ENCODE assay signal across 26 cellular contexts in genomic region chr5:110846621-110847020, GRCh38.
"Had no signal": no experiment of that assay in that cellular context is flagged by ENCODE, and none has a peak within 500 bp of the region (broad histone marks: within the 10 kb centered on the region; RNA-seq: fewer than 3 reads in every experiment).

No MANE protein-coding gene starts in this region.

- H3K9me3 ChIP-seq: adrenal gland, body of pancreas, colonic mucosa, esophagus squamous epithelium had no signal

- H3K27me3 ChIP-seq: adrenal gland, body of pancreas, colonic mucosa, dorsolateral prefrontal cortex, esophagus squamous epithelium had no signal

- H3K4me1 ChIP-seq: adrenal gland, body of pancreas, colonic mucosa, esophagus squamous epithelium had no signal

- ATAC-seq: activated CD4-positive, alpha-beta T cell treated with anti-CD3 and anti-CD28 coated beads for 36 hours; activated T-cell treated with anti-CD3 and anti-CD28 coated beads, Interleukin-2, amount 50 U/mL, for 4 hours; activated T-helper 17 cell treated with anti-CD3 and anti-CD28 coated beads, Interleukin-2, amount 50 U/mL, for 72 hours; body of pancreas had no signal

- H3K36me3 ChIP-seq: adrenal gland, colonic mucosa, esophagus squamous epithelium had no signal

- H3K4me3 ChIP-seq: adrenal gland, body of pancreas, colonic mucosa, dorsolateral prefrontal cortex, esophagus squamous epithelium had no signal

- DNase-seq: activated CD4-positive, alpha-beta memory T cell treated with anti-CD3 and anti-CD28 coated beads, Interleukin-2, amount 10 ng/mL, durations not matched to agents 7 days and 5 days; activated CD4-positive, alpha-beta T cell treated with anti-CD3 and anti-CD28 coated beads for 36 hours; activated CD4-positive, alpha-beta T cell treated with anti-CD3 and anti-CD28 coated beads, Interleukin-2, amount 10 ng/mL, durations not matched to agents 7 days and 5 days; activated CD4-positive, alpha-beta T cell treated with anti-CD3 and anti-CD28 coated beads, Interleukin-2, amount 50 U/mL, for 4 hours; activated CD4-positive, CD25-positive, alpha-beta regulatory T cell; activated CD4-positive, CD25-positive, alpha-beta regulatory T cell treated with anti-CD3 and anti-CD28 coated beads, Interleukin-2, amount 50 U/mL, for 72 hours; activated effector memory CD4-positive, alpha-beta T cell treated with Interleukin-2 at 50 U/mL for 16 hours; activated gamma-delta T cell treated with Interleukin-2 at 50 U/mL for 16 hours; activated naive CD4-positive, alpha-beta T cell treated with anti-CD3 and anti-CD28 coated beads, Interleukin-2, amount 50 U/mL, for 16 hours; activated naive CD4-positive, alpha-beta T cell treated with Interleukin-2 at 50 U/mL for 16 hours; activated T-cell treated with anti-CD3 and anti-CD28 coated beads, Interleukin-2, amount 50 U/mL, for 4 hours; adrenal gland; amygdala; aorta; body of pancreas; colonic mucosa; dorsolateral prefrontal cortex; effector memory CD4-positive, alpha-beta T cell; endodermal cell; erythroblast; esophagus squamous epithelium; foreskin fibroblast; head of caudate nucleus; hippocampal formation; T-helper 2 cell had no signal

- H3K27ac ChIP-seq: adrenal gland, body of pancreas, colonic mucosa, dorsolateral prefrontal cortex, esophagus squamous epithelium had no signal
